In the genomic region with DNA sequence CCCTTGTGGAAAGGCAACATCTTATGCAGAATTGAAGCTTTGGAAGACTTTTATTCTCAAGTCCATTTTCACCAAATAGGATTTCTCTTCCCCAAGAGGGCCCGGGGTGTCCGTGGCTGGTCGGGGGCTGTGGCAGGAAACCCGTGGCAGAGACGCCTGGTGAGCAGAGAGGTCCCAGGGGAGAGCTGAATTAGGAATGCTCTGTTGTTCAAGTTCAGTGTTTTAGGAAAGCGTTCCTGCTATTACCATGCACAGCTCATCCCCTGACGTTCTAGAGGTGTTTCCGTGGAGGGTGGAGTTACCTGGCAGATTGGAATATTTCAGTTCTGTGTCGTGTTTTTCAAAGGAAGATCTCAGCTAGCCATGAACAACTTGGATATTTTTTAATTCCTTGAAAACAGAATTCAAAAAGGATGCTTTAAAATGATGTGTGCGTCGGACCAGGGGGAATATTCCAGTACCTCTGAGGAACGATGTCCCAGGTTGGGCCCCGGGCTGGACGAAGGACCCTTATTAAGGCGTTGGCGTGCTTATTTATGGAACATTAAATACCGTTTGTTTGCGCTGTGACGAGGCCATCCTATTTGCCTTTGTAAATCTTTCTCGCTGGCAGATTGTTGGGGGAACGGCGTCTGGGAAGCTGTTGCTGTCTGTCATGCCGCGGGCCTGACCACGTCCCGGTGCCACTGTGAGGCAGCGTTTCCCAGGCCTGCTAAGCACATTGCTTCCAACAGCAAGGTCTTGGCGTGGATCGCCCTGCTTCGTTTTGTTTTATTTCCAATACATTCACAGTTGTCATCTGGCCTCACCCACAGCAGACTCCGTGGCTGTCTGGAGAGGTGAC, we compare ENCODE assay signal across 10 cellular contexts. TPM values are rescaled to one million over a fixed set of nuclear protein-coding genes. Genes with fewer than 3 reads are reported as not detected.
A peak's percentile ranks its signal among the peaks of the same experiment; 100 is the strongest.
DNase-seq lines count a peak whose midpoint lies in the region; ATAC-seq, FAIRE-seq and TF ChIP-seq lines count a peak whose summit lies in the region.
"Had no signal": no experiment of that assay in that cellular context is flagged by ENCODE, and none has a peak within 500 bp of the region (broad histone marks: within the 10 kb centered on the region; RNA-seq: fewer than 3 reads in every experiment).

No MANE protein-coding gene starts in this region.

- no peak overlapping the region for H2AFZ ChIP-seq in SU-DHL-6 (ENCODE audit: low read depth, low read length, severe bottlenecking)

- TF ChIP-seq CTCF in SU-DHL-6 (IDR thresholded peaks at IDR 0.05; ENCODE audit: insufficient read depth, low read length, poor library complexity, severe bottlenecking) (no peak), esophagus squamous epithelium (IDR thresholded peaks at IDR 0.05) (no peak)

- intact Hi-C loops in esophagus squamous epithelium (cut with DNase I), result no loop called here

- H3K9ac ChIP-seq in SU-DHL-6 (ENCODE audit: low read length) (no peak overlapping the region), rectal smooth muscle tissue (ENCODE audit: low read length) (no peak overlapping the region)
- H3K9ac ChIP-seq: KMS-11 had no signal

- FAIRE-seq in GM18507 (lab: Jason Lieb, UNC), result peak; percentile 15

- H3K4me3 ChIP-seq in SU-DHL-6 (ENCODE audit: insufficient read depth, low read length, poor library complexity, severe bottlenecking) (no peak overlapping the region), esophagus squamous epithelium (peak overlapping the region in 2 of 4 donors; percentile 10 to 40), rectal smooth muscle tissue (ENCODE audit: low read length) (peak overlapping the region; percentile 17)

- H3K27me3 ChIP-seq in SU-DHL-6 (ENCODE audit: low read length) (no peaks in the 10 kb centered on the region), esophagus squamous epithelium (peaks cover 0 to 48% (median 0%) of the 10 kb centered on the region in 4 donors), rectal smooth muscle tissue (ENCODE audit: control insufficient read depth, insufficient read depth, low read length) (no peaks in the 10 kb centered on the region)

- no peaks in the 10 kb centered on the region for H3K9me3 ChIP-seq in SU-DHL-6 (ENCODE audit: insufficient read depth, low read length)
- H3K9me3 ChIP-seq in esophagus squamous epithelium, result no peaks in the 10 kb centered on the region

- H3K36me3 ChIP-seq in SU-DHL-6 (ENCODE audit: low read length) (no peaks in the 10 kb centered on the region), esophagus squamous epithelium (no peaks in the 10 kb centered on the region), rectal smooth muscle tissue (ENCODE audit: control insufficient read depth, insufficient read depth, low read length) (no peaks in the 10 kb centered on the region)

- H3K27ac ChIP-seq in SU-DHL-6 (ENCODE audit: low read depth, low read length), result no peak overlapping the region
- H3K27ac ChIP-seq in esophagus squamous epithelium, result peak overlapping the region; percentile 42 to 89 (median 69)
- peak overlapping the region; percentile 14 for H3K27ac ChIP-seq in rectal smooth muscle tissue (ENCODE audit: low read depth, low read length)
- H3K27ac ChIP-seq: KMS-11 had no signal

- DNase-seq in GM18507 (ENCODE audit: extremely low spot score, insufficient read length, low read depth) (no peak), esophagus squamous epithelium (lab: John Stamatoyannopoulos, UW) (no peak), NCI-H1436 (lab: John Stamatoyannopoulos, UW) (no peak), DMS79 (lab: John Stamatoyannopoulos, UW) (no peak), NCI-H1092 treated with DMSO at 0.1 percent for 48 hours (lab: John Stamatoyannopoulos, UW) (no peak)

- H3K4me1 ChIP-seq in esophagus squamous epithelium, result peaks cover 24 to 72% (median 34%) of the 10 kb centered on the region in 3 donors
- H3K4me1 ChIP-seq in rectal smooth muscle tissue (ENCODE audit: control insufficient read depth, insufficient read depth, low read length), result peaks cover 17% of the 10 kb centered on the region

- no peaks in the 10 kb centered on the region for H4K20me1 ChIP-seq in SU-DHL-6 (ENCODE audit: low read depth, low read length)

- TF ChIP-seq POLR2A in esophagus squamous epithelium (IDR thresholded peaks at IDR 0.05), result no peak

- peak overlapping the region; percentile 65 for H3K4me2 ChIP-seq in SU-DHL-6 (ENCODE audit: low read depth, low read length, poor library complexity, severe bottlenecking)
- H3K4me2 ChIP-seq: KMS-11 had no signal

- H3K9me2 ChIP-seq in SU-DHL-6 (replicated peaks; ENCODE audit: insufficient read depth, low read length), result no peaks in the 10 kb centered on the region

- ATAC-seq in GM18873 (IDR thresholded peaks at IDR 0.05; ENCODE audit: low FRiP score, unreplicated experiment), result no peak
- ATAC-seq: HCT116 had no signal

- peaks cover 26% of the 10 kb centered on the region; the same call in 1 of the 2 replicates for H3K79me2 ChIP-seq in SU-DHL-6 (ENCODE audit: insufficient read depth, low read length)

- H3F3A ChIP-seq in SU-DHL-6 (ENCODE audit: insufficient read depth), result peaks cover 6% of the 10 kb centered on the region; the same call in 1 of the 2 replicates

- 64% methylated on average over 26 to 30 of the region's 31 CpGs for WGBS in esophagus squamous epithelium, 2 donors

RNA-seq across cellular contexts. Expression of a gene that starts 8.2 kb away (rescaled TPM):
- 1 to 10 TPM in 3 of 4 donors, under 1 TPM in 1; 0.79 to 4.8 (median 2.6) TPM for total RNA-seq in esophagus squamous epithelium
